In the genomic region with DNA sequence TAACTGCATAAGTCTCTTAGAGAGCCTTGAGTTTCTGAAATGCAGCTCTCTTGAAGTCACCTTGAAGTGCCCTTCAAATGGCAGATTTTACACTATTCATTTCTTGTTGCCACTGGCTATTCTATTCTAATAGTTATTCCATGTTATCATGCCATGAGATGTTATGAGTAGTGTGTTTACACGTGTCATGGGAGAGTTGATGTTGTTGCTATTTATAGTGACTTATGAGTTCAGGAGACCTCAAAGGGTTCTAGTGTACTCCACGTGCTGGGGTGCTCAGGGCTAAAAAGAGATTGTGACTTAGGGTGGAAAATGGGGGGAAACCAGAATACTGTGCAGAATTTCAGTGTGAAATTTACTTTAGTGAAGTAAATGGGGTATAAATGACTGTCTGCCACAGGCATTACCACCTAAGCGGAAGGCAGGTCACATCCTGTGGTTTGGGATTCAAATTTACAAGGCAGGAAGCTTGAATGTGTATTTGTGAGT, we compare ENCODE assay signal across 18 cellular contexts.
DNase-seq lines count a peak whose midpoint lies in the region; ATAC-seq lines count a peak whose summit lies in the region.
"Had no signal": no experiment of that assay in that cellular context is flagged by ENCODE, and none has a peak within 500 bp of the region (broad histone marks: within the 10 kb centered on the region; RNA-seq: fewer than 3 reads in every experiment).

No MANE protein-coding gene starts in this region.

- H3K79me2 ChIP-seq in GM23248 (ENCODE audit: insufficient read depth), result peaks cover 6% of the 10 kb centered on the region; the same call in 1 of the 2 replicates

- no peak overlapping the region for H3K4me2 ChIP-seq in GM23248 (ENCODE audit: unreplicated experiment)

- H3K27me3 Mint-ChIP-seq in activated naive CD4-positive, alpha-beta T cell treated with anti-CD3 and anti-CD28 coated beads, Interleukin-2, amount 10 ng/mL, durations not matched to agents 7 days and 5 days, result no peaks in the 10 kb centered on the region
- H3K27me3 Mint-ChIP-seq in CD8-positive, alpha-beta memory T cell, result no peaks in the 10 kb centered on the region
- H3K27me3 Mint-ChIP-seq: activated T-cell treated with anti-CD3 and anti-CD28 coated beads, Interleukin-2, amount 50 U/mL, for 24 hours had no signal

- peak; percentile 29 for DNase-seq in activated naive CD4-positive, alpha-beta T cell treated with anti-CD3 and anti-CD28 coated beads, Interleukin-2, amount 10 ng/mL, durations not matched to agents 7 days and 5 days
- DNase-seq in activated naive CD4-positive, alpha-beta T cell (lab: John Stamatoyannopoulos, UW), result no peak
- peak; percentile 62 for DNase-seq in Jurkat, Clone E6-1 (ENCODE audit: low read depth, low spot score)
- DNase-seq in glomerular visceral epithelial cell (ENCODE audit: extremely low spot score), result peak; percentile 25
- DNase-seq in CD8-positive, alpha-beta memory T cell, result no peak
- DNase-seq in GM23248, result no peak
- DNase-seq: activated T-cell treated with anti-CD3 and anti-CD28 coated beads, Interleukin-2, amount 50 U/mL, for 24 hours; HCEC 1CT; Kasumi-1; left colon; NCI-H2029; NCI-H748 treated with DMSO at 0.1 percent for 48 hours; upper lobe of right lung had no signal

- in situ Hi-C loops in GM23248 (cut with MboI), result no loop called here

- no peak overlapping the region for H3K4me3 Mint-ChIP-seq in activated naive CD4-positive, alpha-beta T cell treated with anti-CD3 and anti-CD28 coated beads, Interleukin-2, amount 10 ng/mL, durations not matched to agents 7 days and 5 days
- H3K4me3 Mint-ChIP-seq in CD8-positive, alpha-beta memory T cell, result peak overlapping the region in 2 of 7 donors; percentile 0 to 21
- H3K4me3 Mint-ChIP-seq: activated T-cell treated with anti-CD3 and anti-CD28 coated beads, Interleukin-2, amount 50 U/mL, for 24 hours; nephron had no signal

- WGBS in GM23248 (ENCODE audit: low coverage in 1 of 2, low lambda C conversion rate in 2 of 2, missing lambda C conversion rate in 2 of 2), 2 experiments, result 97 to 99% methylated on average over 3 of the region's 3 CpGs

- H3K4me1 Mint-ChIP-seq in activated naive CD4-positive, alpha-beta T cell treated with anti-CD3 and anti-CD28 coated beads, Interleukin-2, amount 10 ng/mL, durations not matched to agents 7 days and 5 days, result peaks cover 12% of the 10 kb centered on the region
- peaks cover 16 to 36% (median 29%) of the 10 kb centered on the region in 3 donors for H3K4me1 Mint-ChIP-seq in CD8-positive, alpha-beta memory T cell

- H4K20me1 ChIP-seq in GM23248 (ENCODE audit: insufficient read depth), result no peaks in the 10 kb centered on the region

- CTCF ChIA-PET in activated naive CD4-positive, alpha-beta T cell treated with anti-CD3 and anti-CD28 coated beads, Interleukin-2, amount 10 ng/mL, durations not matched to agents 7 days and 5 days (lab: Charles Lee), result interaction anchor here (0.6 kb wide), 1 partner anchor 26 kb away, joined by 6 read pairs; no protein-coding TSS in a partner anchor
- CTCF ChIA-PET in CD8-positive, alpha-beta memory T cell (lab: Charles Lee), result interaction anchor here (0.6 kb wide), 1 partner anchor 32 kb away, joined by 3 read pairs; no protein-coding TSS in a partner anchor

- H3K27ac ChIP-seq in temporal lobe (ENCODE audit: low read depth, low read length), result peak overlapping the region; percentile 30
- no peak overlapping the region for H3K27ac ChIP-seq in CD8-positive, alpha-beta memory T cell (ENCODE audit: low read depth, low read length)
- no peak overlapping the region for H3K27ac ChIP-seq in GM23248
- H3K27ac ChIP-seq: brain microvascular endothelial cell, upper lobe of right lung, VCaP had no signal

- H3K36me3 Mint-ChIP-seq in activated naive CD4-positive, alpha-beta T cell treated with anti-CD3 and anti-CD28 coated beads, Interleukin-2, amount 10 ng/mL, durations not matched to agents 7 days and 5 days, result no peaks in the 10 kb centered on the region
- peaks cover 0 to 2% (median 0%) of the 10 kb centered on the region in 3 donors for H3K36me3 Mint-ChIP-seq in CD8-positive, alpha-beta memory T cell

- no peaks in the 10 kb centered on the region for H3K9me3 Mint-ChIP-seq in activated naive CD4-positive, alpha-beta T cell treated with anti-CD3 and anti-CD28 coated beads, Interleukin-2, amount 10 ng/mL, durations not matched to agents 7 days and 5 days
- H3K9me3 Mint-ChIP-seq in CD8-positive, alpha-beta memory T cell, result no peaks in the 10 kb centered on the region
- H3K9me3 Mint-ChIP-seq: activated T-cell treated with anti-CD3 and anti-CD28 coated beads, Interleukin-2, amount 50 U/mL, for 24 hours; nephron had no signal

- POLR2A ChIA-PET in CD8-positive, alpha-beta memory T cell (lab: Charles Lee), result no interaction called here

- no peak overlapping the region for H3K9ac ChIP-seq in GM23248

- no peaks in the 10 kb centered on the region for H3K9me3 ChIP-seq in CD8-positive, alpha-beta memory T cell (ENCODE audit: low read length)
- no peaks in the 10 kb centered on the region for H3K9me3 ChIP-seq in GM23248 (ENCODE audit: low read depth)
- H3K9me3 ChIP-seq: upper lobe of right lung had no signal

- H3F3A ChIP-seq in GM23248 (ENCODE audit: insufficient read depth), result peaks cover 18% of the 10 kb centered on the region

- H3K9me2 ChIP-seq in GM23248 (ENCODE audit: insufficient read depth), result no peaks in the 10 kb centered on the region

- no peak overlapping the region for H2AFZ ChIP-seq in GM23248

- no peak overlapping the region for H3K27ac Mint-ChIP-seq in activated naive CD4-positive, alpha-beta T cell treated with anti-CD3 and anti-CD28 coated beads, Interleukin-2, amount 10 ng/mL, durations not matched to agents 7 days and 5 days
- H3K27ac Mint-ChIP-seq in CD8-positive, alpha-beta memory T cell, result peak overlapping the region in 1 of 8 donors; percentile 9
- H3K27ac Mint-ChIP-seq: activated T-cell treated with anti-CD3 and anti-CD28 coated beads, Interleukin-2, amount 50 U/mL, for 24 hours; nephron had no signal

- no peaks in the 10 kb centered on the region for H3K36me3 ChIP-seq in CD8-positive, alpha-beta memory T cell (ENCODE audit: insufficient read depth, low read length)
- no peaks in the 10 kb centered on the region for H3K36me3 ChIP-seq in GM23248 (ENCODE audit: low read depth)
- H3K36me3 ChIP-seq: brain microvascular endothelial cell, upper lobe of right lung had no signal

- H3K4me3 ChIP-seq in Jurkat, Clone E6-1 (ENCODE audit: low read length), result no peak overlapping the region
- no peak overlapping the region for H3K4me3 ChIP-seq in CD8-positive, alpha-beta memory T cell (ENCODE audit: low read length)
- no peak overlapping the region for H3K4me3 ChIP-seq in GM23248
- H3K4me3 ChIP-seq: upper lobe of right lung had no signal

- H3K4me1 ChIP-seq in CD8-positive, alpha-beta memory T cell (ENCODE audit: insufficient read depth, low read length), result peaks cover 10% of the 10 kb centered on the region
- H3K4me1 ChIP-seq in GM23248 (ENCODE audit: insufficient read depth), result peaks cover 17% of the 10 kb centered on the region

- H3K27me3 ChIP-seq in CD8-positive, alpha-beta memory T cell (ENCODE audit: insufficient read depth, low read length, poor library complexity, severe bottlenecking), result no peaks in the 10 kb centered on the region
- H3K27me3 ChIP-seq in GM23248 (replicated peaks; ENCODE audit: insufficient read depth), result no peaks in the 10 kb centered on the region
- H3K27me3 ChIP-seq: brain microvascular endothelial cell, upper lobe of right lung had no signal

- ATAC-seq in HG02938 (IDR thresholded peaks at IDR 0.05; ENCODE audit: unreplicated experiment), result no peak
- ATAC-seq: left colon, upper lobe of right lung had no signal

Comparison
In these comparisons a context has a peak if more than half of its experiments do, and no peak if none do; other contexts are left out.
1. DNase-seq: peak in activated naive CD4-positive, alpha-beta T cell treated with anti-CD3 and anti-CD28 coated beads, Interleukin-2, amount 10 ng/mL, durations not matched to agents 7 days and 5 days (single experiment), Jurkat, Clone E6-1 (single experiment) and glomerular visceral epithelial cell (single experiment); none in activated naive CD4-positive, alpha-beta T cell (0 of 4), CD8-positive, alpha-beta memory T cell (0 of 5) and GM23248 (single experiment).